In genomic region chr17:82615084-82616020, GRCh38 we compare ENCODE assay signal across 12 cellular contexts. TPM values are rescaled to one million over a fixed set of nuclear protein-coding genes. Genes with fewer than 3 reads are reported as not detected.
DNase-seq lines count a peak whose midpoint lies in the region; ATAC-seq and TF ChIP-seq lines count a peak whose summit lies in the region.
"Had no signal": no experiment of that assay in that cellular context is flagged by ENCODE, and none has a peak within 500 bp of the region (broad histone marks: within the 10 kb centered on the region; RNA-seq: fewer than 3 reads in every experiment).

No MANE protein-coding gene starts in this region.

- DNase-seq in left ventricle myocardium superior (peak; percentile 12), right cardiac atrium (no peak), RWPE2 (ENCODE audit: low spot score) (no peak), epithelial cell of proximal tubule (ENCODE audit: low read depth) (no peak), HT-29 (ENCODE audit: low spot score) (no peak), vagina (ENCODE audit: extremely low spot score in 2 of 2) (no peak)
- DNase-seq: activated CD4-positive, alpha-beta T cell treated with anti-CD3 and anti-CD28 coated beads, Interleukin-2, amount 50 U/mL, for 1 hour; AML-193; NCI-H2171 treated with DMSO at 0.1 percent for 48 hours; T-helper 1 cell had no signal

- TF ChIP-seq CTCF in RWPE2 (IDR thresholded peaks at IDR 0.05; ENCODE audit: poor library complexity, severe bottlenecking) = peak; percentile 5
- peak; percentile 6 for TF ChIP-seq CTCF in epithelial cell of proximal tubule (conservative IDR thresholded peaks at IDR 0.05; ENCODE audit: low read depth, low read length)
- TF ChIP-seq CTCF in vagina (IDR thresholded peaks at IDR 0.05) = no peak

- H3K4me3 ChIP-seq in right cardiac atrium (ENCODE audit: low read length) (no peak overlapping the region), RWPE2 (ENCODE audit: severe bottlenecking) (no peak overlapping the region), epithelial cell of proximal tubule (ENCODE audit: low read depth, low read length) (no peak overlapping the region), vagina (no peak overlapping the region)

- H3K4me1 ChIP-seq in right cardiac atrium (ENCODE audit: control insufficient read depth, insufficient read depth, low read length) = no peaks in the 10 kb centered on the region
- H3K4me1 ChIP-seq in RWPE2 (ENCODE audit: insufficient read depth, poor library complexity, severe bottlenecking) = no peaks in the 10 kb centered on the region
- no peaks in the 10 kb centered on the region for H3K4me1 ChIP-seq in vagina

- intact Hi-C loops in left ventricle myocardium superior (cut with micrococcal nuclease) = no loop called here
- intact Hi-C loops in right cardiac atrium (cut with DNase I) = no loop called here
- intact Hi-C loops in vagina (cut with DNase I) = no loop called here

- H3K27me3 ChIP-seq in right cardiac atrium (ENCODE audit: control insufficient read depth, insufficient read depth) = no peaks in the 10 kb centered on the region
- H3K27me3 ChIP-seq in RWPE2 (ENCODE audit: insufficient read depth, poor library complexity, severe bottlenecking) = no peaks in the 10 kb centered on the region
- H3K27me3 ChIP-seq in vagina = no peaks in the 10 kb centered on the region

- H3K9me3 ChIP-seq in right cardiac atrium (ENCODE audit: control insufficient read depth, low read length) (no peaks in the 10 kb centered on the region), RWPE2 (ENCODE audit: severe bottlenecking) (no peaks in the 10 kb centered on the region), vagina (no peaks in the 10 kb centered on the region)

- WGBS in right cardiac atrium = 88% methylated on average over 45 of the region's 45 CpGs

- ATAC-seq in left ventricle myocardium superior = no peak
- no peak for ATAC-seq in right cardiac atrium
- ATAC-seq in RWPE2 (ENCODE audit: low read depth) = no peak
- ATAC-seq in HG02970 (IDR thresholded peaks at IDR 0.05; ENCODE audit: low FRiP score, unreplicated experiment) = no peak
- ATAC-seq in GM18870 (IDR thresholded peaks at IDR 0.05; ENCODE audit: unreplicated experiment) = no peak

- peaks cover 64% of the 10 kb centered on the region for H3K36me3 ChIP-seq in RWPE2 (ENCODE audit: low read depth)
- peaks cover 0 to 62% of the 10 kb centered on the region in 2 donors for H3K36me3 ChIP-seq in vagina

- no peak for TF ChIP-seq POLR2A in vagina (IDR thresholded peaks at IDR 0.05)

- H3K27ac ChIP-seq in right cardiac atrium (ENCODE audit: low read length) = no peak overlapping the region
- H3K27ac ChIP-seq in RWPE2 (ENCODE audit: poor library complexity, severe bottlenecking) = no peak overlapping the region
- H3K27ac ChIP-seq in vagina = no peak overlapping the region

RNA-seq across cellular contexts. Expression of gene WDR45B, which starts 32.9 kb away (rescaled TPM):
- total RNA-seq in left ventricle myocardium superior = 37.3 TPM
- 10 to 100 TPM; 43.8 to 49.2 (median 45.8) TPM for total RNA-seq in right cardiac atrium
- polyA plus RNA-seq in right cardiac atrium = 37.0 TPM
- 81.3 and 94.4 TPM in 2 replicates for total RNA-seq in epithelial cell of proximal tubule
- 89.3 and 101 TPM in 2 replicates for total RNA-seq in HT-29 (2014; rRNA removed; shearing (Covaris generic))
- total RNA-seq in vagina = 86.4 TPM

Comparison
In these comparisons a context has a peak if more than half of its experiments do, and no peak if none do; other contexts are left out.
1. CTCF ChIP-seq: peak in RWPE2 (single experiment) and epithelial cell of proximal tubule (single experiment); none in vagina (0 of 3).